14 cellular contexts compared by ENCODE assay signal in genomic region chr7:50822110-50822509, GRCh38.
"Had no signal": no experiment of that assay in that cellular context is flagged by ENCODE, and none has a peak within 500 bp of the region (broad histone marks: within the 10 kb centered on the region; RNA-seq: fewer than 3 reads in every experiment).

No MANE protein-coding gene starts in this region.

- H3K4me3 Mint-ChIP-seq: activated CD4-positive, alpha-beta memory T cell treated with anti-CD3 and anti-CD28 coated beads for 36 hours; activated naive CD8-positive, alpha-beta T cell treated with anti-CD3 and anti-CD28 coated beads, Interleukin-2, amount 10 ng/mL, durations not matched to agents 7 days and 5 days; activated T-cell treated with anti-CD3 and anti-CD28 coated beads, Interleukin-2, amount 50 U/mL, for 72 hours; stimulated activated naive B cell treated with anti-CD40 and anti-IgM and Interleukin-4, amounts not matched to agents 10 μg/mL and 1 μg/mL and 100 μg/mL, for 72 hours had no signal

- H3K36me3 ChIP-seq: cardiac muscle cell, transverse colon had no signal

- H3K27me3 Mint-ChIP-seq: stimulated activated naive B cell treated with anti-CD40 and anti-IgM and Interleukin-4, amounts not matched to agents 10 μg/mL and 1 μg/mL and 100 μg/mL, for 72 hours had no signal

- H3K9ac ChIP-seq: parathyroid adenoma had no signal

- ATAC-seq: activated T-cell treated with anti-CD3 and anti-CD28 coated beads, Interleukin-2, amount 50 U/mL, for 72 hours; stimulated activated naive B cell treated with anti-CD40 and anti-IgM and Interleukin-4, amounts not matched to agents 10 μg/mL and 1 μg/mL and 100 μg/mL, for 72 hours had no signal

- H3K36me3 Mint-ChIP-seq: activated CD4-positive, alpha-beta memory T cell treated with anti-CD3 and anti-CD28 coated beads for 36 hours; activated naive CD8-positive, alpha-beta T cell treated with anti-CD3 and anti-CD28 coated beads, Interleukin-2, amount 10 ng/mL, durations not matched to agents 7 days and 5 days; stimulated activated naive B cell treated with anti-CD40 and anti-IgM and Interleukin-4, amounts not matched to agents 10 μg/mL and 1 μg/mL and 100 μg/mL, for 72 hours had no signal

- H3K27me3 ChIP-seq: cardiac muscle cell, transverse colon had no signal

- H3K9me3 ChIP-seq: transverse colon had no signal

- H3K79me2 ChIP-seq: parathyroid adenoma had no signal

- H2AFZ ChIP-seq: parathyroid adenoma had no signal

- H3K27ac Mint-ChIP-seq: activated CD4-positive, alpha-beta memory T cell treated with anti-CD3 and anti-CD28 coated beads for 36 hours; activated naive CD8-positive, alpha-beta T cell treated with anti-CD3 and anti-CD28 coated beads, Interleukin-2, amount 10 ng/mL, durations not matched to agents 7 days and 5 days; activated T-cell treated with anti-CD3 and anti-CD28 coated beads, Interleukin-2, amount 50 U/mL, for 72 hours; stimulated activated naive B cell treated with anti-CD40 and anti-IgM and Interleukin-4, amounts not matched to agents 10 μg/mL and 1 μg/mL and 100 μg/mL, for 72 hours had no signal

- H3K9me3 Mint-ChIP-seq: activated CD4-positive, alpha-beta memory T cell treated with anti-CD3 and anti-CD28 coated beads for 36 hours; activated naive CD8-positive, alpha-beta T cell treated with anti-CD3 and anti-CD28 coated beads, Interleukin-2, amount 10 ng/mL, durations not matched to agents 7 days and 5 days; activated T-cell treated with anti-CD3 and anti-CD28 coated beads, Interleukin-2, amount 50 U/mL, for 72 hours had no signal

- H3K4me3 ChIP-seq: cardiac muscle cell, skin epidermis, transverse colon had no signal

- DNase-seq: activated CD4-positive, alpha-beta memory T cell treated with anti-CD3 and anti-CD28 coated beads for 36 hours; activated naive CD8-positive, alpha-beta T cell treated with anti-CD3 and anti-CD28 coated beads, Interleukin-2, amount 10 ng/mL, durations not matched to agents 7 days and 5 days; activated T-cell treated with anti-CD3 and anti-CD28 coated beads, Interleukin-2, amount 50 U/mL, for 72 hours; aorta; effector CD4-positive, alpha-beta T cell; hippocampal formation; retina; stimulated activated naive B cell treated with anti-CD40 and anti-IgM and Interleukin-4, amounts not matched to agents 10 μg/mL and 1 μg/mL and 100 μg/mL, for 72 hours; substantia nigra; T-helper 9 cell; transverse colon had no signal

- H3K27ac ChIP-seq: cardiac muscle cell, parathyroid adenoma, skin epidermis, transverse colon had no signal

- H3K4me1 ChIP-seq: parathyroid adenoma, transverse colon had no signal
